9 cellular contexts compared by ENCODE assay signal in genomic region chr16:68064791-68065365, GRCh38. TPM values are rescaled to one million over a fixed set of nuclear protein-coding genes. Genes with fewer than 3 reads are reported as not detected.
DNase-seq lines count a peak whose midpoint lies in the region; ATAC-seq and TF ChIP-seq lines count a peak whose summit lies in the region.
"Had no signal": no experiment of that assay in that cellular context is flagged by ENCODE, and none has a peak within 500 bp of the region (broad histone marks: within the 10 kb centered on the region; RNA-seq: fewer than 3 reads in every experiment).

No MANE protein-coding gene starts in this region.

- H3K36me3 ChIP-seq in testis (ENCODE audit: low read depth, missing control alignments), result no peaks in the 10 kb centered on the region

- TF ChIP-seq CTCF in fibroblast of mammary gland (conservative IDR thresholded peaks at IDR 0.05; ENCODE audit: control insufficient read depth, insufficient read depth, low read depth, low read length) (peak; percentile 90), neural crest cell (conservative IDR thresholded peaks at IDR 0.05) (peak; percentile 78), testis (IDR thresholded peaks at IDR 0.05) (peak in 2 of 3 experiments; percentile 59 to 68)

- H3K4me3 Mint-ChIP-seq in activated T-cell treated with anti-CD3 and anti-CD28 coated beads, Interleukin-2, amount 50 U/mL, for 72 hours, result peak overlapping the region in 1 of 2 donors; percentile 1
- no peak overlapping the region for H3K4me3 Mint-ChIP-seq in neural crest cell

- no peaks in the 10 kb centered on the region for H3K9me3 Mint-ChIP-seq in activated T-cell treated with anti-CD3 and anti-CD28 coated beads, Interleukin-2, amount 50 U/mL, for 72 hours
- H3K9me3 Mint-ChIP-seq in neural crest cell, result no peaks in the 10 kb centered on the region

- TF ChIP-seq POLR2A in testis (IDR thresholded peaks at IDR 0.05), result no peak

- H3K4me3 ChIP-seq in fibroblast of mammary gland (ENCODE audit: control insufficient read depth, low read depth, low read length) (no peak overlapping the region), testis (no peak overlapping the region)
- H3K4me3 ChIP-seq: SK-N-MC had no signal

- peak overlapping the region; percentile 12 for H3K27ac Mint-ChIP-seq in activated T-cell treated with anti-CD3 and anti-CD28 coated beads, Interleukin-2, amount 50 U/mL, for 72 hours
- H3K27ac Mint-ChIP-seq in neural crest cell (ENCODE audit: unreplicated experiment), result peak overlapping the region; percentile 5

- peaks cover 35% of the 10 kb centered on the region for H3K4me1 ChIP-seq in testis

- no peaks in the 10 kb centered on the region for H3K27me3 ChIP-seq in testis

- H3K27ac ChIP-seq in testis, result peak overlapping the region in 1 of 2 donors; percentile 57
- H3K27ac ChIP-seq: SK-N-MC had no signal

- DNase-seq in CMK (ENCODE audit: low read depth), result peak; percentile 84
- peak; percentile 76 to 79 for DNase-seq in activated T-cell treated with anti-CD3 and anti-CD28 coated beads, Interleukin-2, amount 50 U/mL, for 72 hours
- peak; percentile 70 for DNase-seq in fibroblast of mammary gland (ENCODE audit: low read depth)
- peak; percentile 63 for DNase-seq in neural crest cell (ENCODE audit: low read depth, low spot score)
- peak; percentile 79 for DNase-seq in testis

- no peaks in the 10 kb centered on the region for H3K9me3 ChIP-seq in testis

- ATAC-seq in HG02610 (IDR thresholded peaks at IDR 0.05; ENCODE audit: unreplicated experiment), result peak; percentile 66
- peak; percentile 58 to 68 for ATAC-seq in activated T-cell treated with anti-CD3 and anti-CD28 coated beads, Interleukin-2, amount 50 U/mL, for 72 hours (replicated peaks in 1 of 2)
- ATAC-seq in GM21515 (IDR thresholded peaks at IDR 0.05; ENCODE audit: unreplicated experiment), result no peak

- H3K4me1 Mint-ChIP-seq in activated T-cell treated with anti-CD3 and anti-CD28 coated beads, Interleukin-2, amount 50 U/mL, for 72 hours (ENCODE audit: low read depth), result peaks cover 63% of the 10 kb centered on the region
- H3K4me1 Mint-ChIP-seq in neural crest cell, result peaks cover 17% of the 10 kb centered on the region

- H3K27me3 Mint-ChIP-seq in activated T-cell treated with anti-CD3 and anti-CD28 coated beads, Interleukin-2, amount 50 U/mL, for 72 hours (ENCODE audit: low read depth), result no peaks in the 10 kb centered on the region
- H3K27me3 Mint-ChIP-seq in neural crest cell (ENCODE audit: low read depth), result no peaks in the 10 kb centered on the region

- 64 to 78% methylated on average over 2 of the region's 2 CpGs for WGBS in testis, 2 donors

- peaks cover 5 to 17% of the 10 kb centered on the region in 2 donors for H3K36me3 Mint-ChIP-seq in activated T-cell treated with anti-CD3 and anti-CD28 coated beads, Interleukin-2, amount 50 U/mL, for 72 hours (ENCODE audit: insufficient read depth in 2 of 2)
- H3K36me3 Mint-ChIP-seq in neural crest cell (ENCODE audit: low read depth), result no peaks in the 10 kb centered on the region

- intact Hi-C loops in testis (cut with DNase I; ENCODE audit: low total_unique reads), result no loop called here

TF ChIP-seq in PFSK-1, 5 proteins besides CTCF, POLR2A, EP300 and RAD21:
- TF ChIP-seq REST (IDR thresholded peaks at IDR 0.05; ENCODE audit: insufficient read depth in 1 of 2, low read depth in 2 of 2, low read length in 2 of 2) (no peak), FOXP2 (optimal IDR thresholded peaks at IDR 0.05; ENCODE audit: borderline replicate concordance, extremely low read depth, extremely low read length, insufficient read depth) (peak; percentile 20)

RNA-seq across cellular contexts. Expression of gene NFATC3, which starts 20.3 kb away (rescaled TPM):
- polyA plus RNA-seq in PFSK-1 (2012; ENCODE audit: insufficient read length, low read depth), result 6.0 TPM
- 10 to 100 TPM; 79.7 to 82.5 TPM for total RNA-seq in activated T-cell treated with anti-CD3 and anti-CD28 coated beads, Interleukin-2, amount 50 U/mL, for 72 hours
- total RNA-seq in neural crest cell, result 64.9 and 71.7 TPM in 2 replicates
- total RNA-seq in testis, result 100 to 1,000 TPM in 1 of 2 donors, 10 to 100 TPM in 1; 94.7 to 115 TPM
- polyA plus RNA-seq in testis (ENCODE audit: insufficient read depth, low read depth, low replicate concordance), result 78.0 TPM

RNA-seq across cellular contexts. Expression of gene DUS2, which starts 41.8 kb away (rescaled TPM):
- polyA plus RNA-seq in PFSK-1 (2012; ENCODE audit: insufficient read length, low read depth), result 12.2 TPM
- 10 to 100 TPM; 21.4 to 22.4 TPM for total RNA-seq in activated T-cell treated with anti-CD3 and anti-CD28 coated beads, Interleukin-2, amount 50 U/mL, for 72 hours
- total RNA-seq in neural crest cell (26.6 and 28.4 TPM in 2 replicates), testis (10 to 100 TPM; 24.6 to 32.4 TPM)
- polyA plus RNA-seq in testis (ENCODE audit: insufficient read depth, low read depth, low replicate concordance), result 62.5 TPM

RNA-seq across cellular contexts. Expression of gene DDX28, which starts 41.8 kb away (rescaled TPM):
- polyA plus RNA-seq in PFSK-1 (2012; ENCODE audit: insufficient read length, low read depth), result 12.0 TPM
- total RNA-seq in activated T-cell treated with anti-CD3 and anti-CD28 coated beads, Interleukin-2, amount 50 U/mL, for 72 hours, result 10 to 100 TPM; 12.6 to 13.4 TPM
- total RNA-seq in neural crest cell (12.5 and 13.3 TPM in 2 replicates), testis (10 to 100 TPM; 19.1 to 19.9 TPM)
- polyA plus RNA-seq in testis (ENCODE audit: insufficient read depth, low read depth, low replicate concordance), result 18.6 TPM

RNA-seq across cellular contexts. Expression of gene DPEP2NB, which starts 49.2 kb away (rescaled TPM):
- polyA plus RNA-seq in PFSK-1 (2012; ENCODE audit: insufficient read length, low read depth), result not detected
- not detected for total RNA-seq in activated T-cell treated with anti-CD3 and anti-CD28 coated beads, Interleukin-2, amount 50 U/mL, for 72 hours
- not detected in 2 replicates for total RNA-seq in neural crest cell
- total RNA-seq in testis, result 1 to 10 TPM; 2.4 to 4.1 TPM
- polyA plus RNA-seq in testis (ENCODE audit: insufficient read depth, low read depth, low replicate concordance), result 3.2 TPM
